ENCODE assay signal across 22 cellular contexts in genomic region chr2:190053426-190053825, GRCh38. TPM values are rescaled to one million over a fixed set of nuclear protein-coding genes. Genes with fewer than 3 reads are reported as not detected.
"Had no signal": no experiment of that assay in that cellular context is flagged by ENCODE, and none has a peak within 500 bp of the region (broad histone marks: within the 10 kb centered on the region; RNA-seq: fewer than 3 reads in every experiment).

No MANE protein-coding gene starts in this region.

- H3K36me3 ChIP-seq: colonic mucosa, heart right ventricle, sigmoid colon, uterus had no signal

- DNase-seq: activated B cell treated with CpG ODN at 0.5 μM for 24 hours; activated CD8-positive, alpha-beta memory T cell treated with anti-CD3 and anti-CD28 coated beads, Interleukin-2, amount 10 ng/mL, durations not matched to agents 7 days and 5 days; activated CD8-positive, alpha-beta T cell treated with anti-CD3 and anti-CD28 coated beads, Interleukin-2, amount 10 ng/mL, durations not matched to agents 7 days and 5 days; activated naive CD8-positive, alpha-beta T cell treated with anti-CD3 and anti-CD28 coated beads, Interleukin-2, amount 50 U/mL, for 24 hours; activated T-cell treated with anti-CD3 and anti-CD28 coated beads, Interleukin-2, amount 50 U/mL, for 48 hours; amygdala; central memory CD4-positive, alpha-beta T cell; colonic mucosa; effector CD8-positive, alpha-beta T cell; heart right ventricle; left colon; naive B cell; psoas muscle; sigmoid colon; small intestine; stimulated activated CD4-positive, alpha-beta T cell treated with anti-CD3 and anti-CD28 coated beads, Interleukin-4, amount 100 ng/mL, for 24 hours; uterus had no signal

- H3K4me1 ChIP-seq: colonic mucosa, heart right ventricle, parathyroid adenoma, psoas muscle, uterus had no signal

- ATAC-seq: activated CD8-positive, alpha-beta memory T cell treated with anti-CD3 and anti-CD28 coated beads, Interleukin-2, amount 10 ng/mL, durations not matched to agents 7 days and 5 days; activated CD8-positive, alpha-beta T cell treated with anti-CD3 and anti-CD28 coated beads, Interleukin-2, amount 10 ng/mL, durations not matched to agents 7 days and 5 days; activated naive CD8-positive, alpha-beta T cell treated with anti-CD3 and anti-CD28 coated beads, Interleukin-2, amount 50 U/mL, for 24 hours; heart right ventricle; left colon; psoas muscle; stimulated activated effector memory CD8-positive, alpha-beta T cell treated with anti-CD3 and anti-CD28 coated beads, Interleukin-12 subunit alpha, Interleukin-12 subunit beta, amount 100 ng/mL, for 72 hours had no signal

- FAIRE-seq: islet of Langerhans, small intestine had no signal

- H3K4me3 ChIP-seq: colonic mucosa, heart right ventricle, psoas muscle, sigmoid colon, uterus had no signal

- H3K79me2 ChIP-seq: parathyroid adenoma had no signal

- H2AFZ ChIP-seq: parathyroid adenoma had no signal

- H3K27me3 ChIP-seq: colonic mucosa, heart right ventricle, sigmoid colon, uterus had no signal

- H3K9me3 ChIP-seq: colonic mucosa, heart right ventricle, psoas muscle, sigmoid colon, uterus had no signal

- H3K27ac ChIP-seq: colonic mucosa, heart right ventricle, parathyroid adenoma, psoas muscle, sigmoid colon, uterus had no signal

RNA-seq across cellular contexts. Expression of gene MSTN, which starts 9.1 kb away (rescaled TPM):
- total RNA-seq: activated B cell treated with CpG ODN at 0.5 μM for 24 hours; activated CD8-positive, alpha-beta memory T cell treated with anti-CD3 and anti-CD28 coated beads, Interleukin-2, amount 10 ng/mL, durations not matched to agents 7 days and 5 days; activated CD8-positive, alpha-beta T cell treated with anti-CD3 and anti-CD28 coated beads, Interleukin-2, amount 10 ng/mL, durations not matched to agents 7 days and 5 days; activated T-helper 2 cell treated with anti-CD3 and anti-CD28 coated beads, Interferon-gamma antibody, Interleukin-2, Interleukin-4, amounts not matched to agents 10 μg/mL and 5 μg/mL and 100 μg/mL, durations not matched to agents 14 hours and 24 hours and 36 hours; glomerular endothelial cell had no signal
